Comparison of ENCODE assay signal across 8 cellular contexts in the genomic region with DNA sequence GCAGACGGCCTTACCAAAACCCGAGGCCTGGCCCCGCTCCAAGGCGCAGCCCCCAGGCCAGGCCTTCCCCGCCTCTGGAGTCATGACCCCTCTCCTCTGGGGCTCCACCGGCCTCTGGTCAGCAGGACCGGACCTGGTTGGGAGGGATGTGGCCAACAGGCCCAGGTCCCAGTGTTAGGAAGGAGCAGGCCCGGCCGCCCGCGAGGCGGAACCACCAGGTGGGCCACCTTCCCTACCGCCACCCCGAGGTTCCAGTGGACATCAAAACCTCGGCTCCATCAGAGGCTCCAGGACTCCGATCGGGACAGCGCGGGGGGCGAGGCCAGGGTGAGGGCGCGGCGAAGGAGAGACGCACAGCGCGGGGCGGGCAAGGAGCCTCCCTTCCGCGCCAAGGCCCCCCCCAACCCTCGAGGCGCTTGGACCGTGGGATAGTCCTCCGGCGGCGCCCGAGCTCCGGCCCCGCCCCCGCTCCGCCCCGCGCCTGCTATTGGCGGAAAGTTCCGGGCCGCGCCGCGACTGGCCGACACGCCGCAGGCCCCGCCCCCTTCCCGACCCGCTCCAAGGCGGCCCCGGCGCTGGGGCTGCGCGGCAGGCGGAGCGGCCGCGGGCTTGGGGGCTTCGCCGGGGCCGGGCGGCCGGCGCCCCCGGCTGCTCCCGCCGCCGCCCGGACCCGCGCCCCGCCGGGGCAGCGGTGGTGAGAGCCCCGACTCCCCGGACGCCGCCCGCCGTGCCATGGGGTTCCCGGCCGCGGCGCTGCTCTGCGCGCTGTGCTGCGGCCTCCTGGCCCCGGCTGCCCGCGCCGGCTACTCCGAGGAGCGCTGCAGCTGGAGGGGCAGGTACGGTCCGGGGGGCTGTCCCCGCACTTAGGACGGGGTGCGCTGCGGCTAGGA.
DNase-seq lines count a peak whose midpoint lies in the region; ATAC-seq lines count a peak whose summit lies in the region.

A gene (plus strand): TSS at position 561 of the 890 bp plus-strand sequence. CDS start 172 bp downstream, at position 733.

- H3K27ac Mint-ChIP-seq in effector memory CD8-positive, alpha-beta T cell, result no peak within 1 kb of the TSS

- peak; percentile 68 for DNase-seq in NCI-H2029 (lab: John Stamatoyannopoulos, UW)
- DNase-seq in NCI-H2029 treated with DMSO at 0.1 percent for 48 hours (lab: John Stamatoyannopoulos, UW), result no peak
- peak; percentile 39 for DNase-seq in NCI-H82 treated with DMSO at 0.1 percent for 48 hours (lab: John Stamatoyannopoulos, UW; ENCODE audit: unreplicated experiment)
- DNase-seq in activated CD8-positive, alpha-beta memory T cell treated with anti-CD3 and anti-CD28 coated beads for 48 hours (ENCODE audit: low read depth in 2 of 3, low spot score in 2 of 3), result peak; percentile 73 to 88 (median 85)
- peak; percentile 86 to 89 (median 88) for DNase-seq in effector memory CD8-positive, alpha-beta T cell
- peak; percentile 91 for DNase-seq in medulla oblongata (ENCODE audit: extremely low spot score)
- DNase-seq in stimulated activated CD4-positive, alpha-beta T cell treated with anti-CD3 and anti-CD28 coated beads, TNF-alpha, amount 100 ng/mL, for 48 hours (ENCODE audit: low read depth in 3 of 3), result peak; percentile 79 to 96 (median 83)

- H3K27me3 Mint-ChIP-seq in effector memory CD8-positive, alpha-beta T cell, result peaks cover 0 to 25% of the 10 kb centered on the region in 2 donors

- H3K9me3 Mint-ChIP-seq in effector memory CD8-positive, alpha-beta T cell, result no peaks in the 10 kb centered on the region

- peak within 1 kb of the TSS; percentile 56 to 65 for H3K4me3 Mint-ChIP-seq in effector memory CD8-positive, alpha-beta T cell

- ATAC-seq in HG03135 (IDR thresholded peaks at IDR 0.05; ENCODE audit: unreplicated experiment), result peak; percentile 56
- ATAC-seq in effector memory CD8-positive, alpha-beta T cell (replicated peaks), result peak; percentile 89

- H3K4me1 Mint-ChIP-seq in effector memory CD8-positive, alpha-beta T cell (ENCODE audit: low read depth in 2 of 2), result peaks cover 10 to 11% of the 10 kb centered on the region in 2 donors

- H3K36me3 Mint-ChIP-seq in effector memory CD8-positive, alpha-beta T cell (ENCODE audit: insufficient read depth), result peaks cover 2% of the 10 kb centered on the region
